9 cellular contexts compared by ENCODE assay signal in genomic region chr5:170632985-170633234, GRCh38.
DNase-seq lines count a peak whose midpoint lies in the region; FAIRE-seq and TF ChIP-seq lines count a peak whose summit lies in the region.
"Had no signal": no experiment of that assay in that cellular context is flagged by ENCODE, and none has a peak within 500 bp of the region (broad histone marks: within the 10 kb centered on the region; RNA-seq: fewer than 3 reads in every experiment).

No MANE protein-coding gene starts in this region.

- peak; percentile 93 for TF ChIP-seq RAD21 in Ishikawa (IDR thresholded peaks at IDR 0.05; ENCODE audit: low read depth)

- no peak overlapping the region for H3K9ac ChIP-seq in fibroblast of lung (ENCODE audit: insufficient read depth, low read length)

- no peaks in the 10 kb centered on the region for H4K20me1 ChIP-seq in fibroblast of lung (ENCODE audit: control insufficient read depth, extremely low read depth, insufficient read depth, low read length)

- H3K4me1 ChIP-seq in fibroblast of lung (ENCODE audit: control insufficient read depth, extremely low read depth, insufficient read depth, low read length) = peaks cover 7% of the 10 kb centered on the region
- peaks cover 8% of the 10 kb centered on the region for H3K4me1 ChIP-seq in neuron (ENCODE audit: insufficient read depth, low read length)
- peaks cover 7% of the 10 kb centered on the region for H3K4me1 ChIP-seq in thymus (ENCODE audit: control insufficient read depth, insufficient read depth, low read length)

- H3K4me3 ChIP-seq in fibroblast of lung (replicated peaks in 1 of 4; ENCODE audit: control extremely low read depth in 1 of 4, insufficient read depth in 1 of 4, low read depth in 3 of 4, low read length in 4 of 4) (peak overlapping the region in 2 of 4 experiments; percentile 29 to 58), neuron (ENCODE audit: low read length) (peak overlapping the region; percentile 50), thymus (ENCODE audit: low read length) (peak overlapping the region; percentile 50)

- TF ChIP-seq EP300 in Ishikawa (IDR thresholded peaks at IDR 0.05; ENCODE audit: borderline replicate concordance) = no peak

- H3K27ac ChIP-seq in fibroblast of lung (ENCODE audit: insufficient read depth, low read length) = no peak overlapping the region
- no peak overlapping the region for H3K27ac ChIP-seq in thymus (ENCODE audit: low read depth)
- H3K27ac ChIP-seq: epithelial cell of prostate had no signal

- 1% methylated on average over 12 of the region's 12 CpGs for WGBS in thymus

- DNase-seq in GM18507 (ENCODE audit: extremely low spot score, insufficient read length, low read depth) = peak; percentile 53
- peak; percentile 41 for DNase-seq in activated T-cell treated with anti-CD3 and anti-CD28 coated beads for 24 hours (ENCODE audit: low read depth)
- DNase-seq in fibroblast of lung (ENCODE audit: low read depth in 2 of 2) = no peak
- no peak for DNase-seq in occipital lobe (lab: John Stamatoyannopoulos, UW)
- no peak for DNase-seq in middle frontal gyrus (ENCODE audit: extremely low spot score, low spot score)

- H3K4me2 ChIP-seq in fibroblast of lung (ENCODE audit: extremely low read depth, insufficient read depth, low read length) = peak overlapping the region; percentile 64

- no peak overlapping the region for H2AFZ ChIP-seq in fibroblast of lung (ENCODE audit: low read length)
- peak overlapping the region; percentile 78 for H2AFZ ChIP-seq in neuron (ENCODE audit: low read depth, low read length)

- no peaks in the 10 kb centered on the region for H3K79me2 ChIP-seq in fibroblast of lung (ENCODE audit: control insufficient read depth, insufficient read depth, low read length)

- H3K9me3 ChIP-seq in fibroblast of lung (ENCODE audit: control insufficient read depth, insufficient read depth, low read depth, low read length) = no peaks in the 10 kb centered on the region
- no peaks in the 10 kb centered on the region for H3K9me3 ChIP-seq in neuron (ENCODE audit: low read length)
- H3K9me3 ChIP-seq in thymus (ENCODE audit: control insufficient read depth) = no peaks in the 10 kb centered on the region

- TF ChIP-seq CTCF in fibroblast of lung (conservative IDR thresholded peaks at IDR 0.05 in 1 of 2, IDR thresholded peaks at IDR 0.05 in 1 of 2; ENCODE audit: low read depth in 1 of 2, low read length in 2 of 2) = peak; percentile 80 to 81

- peak; percentile 31 for FAIRE-seq in GM18507 (lab: Jason Lieb, UNC)

- no peaks in the 10 kb centered on the region for H3K27me3 ChIP-seq in fibroblast of lung (ENCODE audit: control insufficient read depth, insufficient read depth, low read length)
- H3K27me3 ChIP-seq in neuron (ENCODE audit: insufficient read depth, low read length) = no peaks in the 10 kb centered on the region
- H3K27me3 ChIP-seq in thymus (ENCODE audit: control insufficient read depth, insufficient read depth) = no peaks in the 10 kb centered on the region

- H3K36me3 ChIP-seq in fibroblast of lung (ENCODE audit: control insufficient read depth, insufficient read depth, low read length) = no peaks in the 10 kb centered on the region
- H3K36me3 ChIP-seq in neuron (ENCODE audit: insufficient read depth, low read length) = no peaks in the 10 kb centered on the region
- H3K36me3 ChIP-seq in thymus (ENCODE audit: control insufficient read depth, insufficient read depth) = no peaks in the 10 kb centered on the region

TF ChIP-seq in Ishikawa, 13 proteins besides CTCF, POLR2A, EP300 and RAD21:
- TF ChIP-seq ZBTB7A (IDR thresholded peaks at IDR 0.05; ENCODE audit: low read depth) = peak; percentile 96
- TF ChIP-seq CREB1 (IDR thresholded peaks at IDR 0.05; ENCODE audit: low read depth) = no peak

Comparison
In these comparisons a context has a peak if more than half of its experiments do, and no peak if none do; other contexts are left out.
1. DNase-seq: peak in GM18507 (single experiment) and activated T-cell treated with anti-CD3 and anti-CD28 coated beads for 24 hours (single experiment); none in fibroblast of lung (0 of 2), occipital lobe (single experiment) and middle frontal gyrus (single experiment).